ENCODE assay signal across 18 cellular contexts in genomic region chr2:12105180-12105579, GRCh38.
A peak's percentile ranks its signal among the peaks of the same experiment; 100 is the strongest.
DNase-seq lines count a peak whose midpoint lies in the region; ATAC-seq, FAIRE-seq and TF ChIP-seq lines count a peak whose summit lies in the region.
"Had no signal": no experiment of that assay in that cellular context is flagged by ENCODE, and none has a peak within 500 bp of the region (broad histone marks: within the 10 kb centered on the region; RNA-seq: fewer than 3 reads in every experiment).

No MANE protein-coding gene starts in this region.

- H3K27ac Mint-ChIP-seq in CD8-positive, alpha-beta T cell = peak overlapping the region; percentile 14
- H3K27ac Mint-ChIP-seq in HFFc6 = peak overlapping the region; percentile 56; the same call in 1 of the 2 replicates
- H3K27ac Mint-ChIP-seq: GM23338 had no signal

- H3K14ac ChIP-seq in mesenchymal stem cell (ENCODE audit: low read length in 2 of 2) = peak overlapping the region in 1 of 2 experiments; percentile 83

- no TSS peak for BruUV-seq in K562 (replicated peaks; lab: Mats Ljungman, UMichigan)

- H3K27me3 ChIP-seq in CD8-positive, alpha-beta T cell (ENCODE audit: insufficient read depth, low read length) = no peaks in the 10 kb centered on the region
- H3K27me3 ChIP-seq in K562 (ENCODE audit: control insufficient read depth in 2 of 2, insufficient read depth in 2 of 2, low read length in 2 of 2) = no peaks in the 10 kb centered on the region
- H3K27me3 ChIP-seq in mesenchymal stem cell (ENCODE audit: control insufficient read depth in 1 of 2, insufficient read depth in 1 of 2, low read length in 2 of 2) = no peaks in the 10 kb centered on the region

- CTCF ChIA-PET in CD8-positive, alpha-beta T cell (lab: Charles Lee) = interaction anchor here (0.6 to 1.2 kb wide), 3 partner anchors 9 to 267 kb away, joined by 3 to 5 read pairs (median 4); no protein-coding TSS in a partner anchor
- CTCF ChIA-PET in K562 (lab: Yijun Ruan, JAX; ENCODE audit: low intra/inter-chr PET ratio) = no interaction called here

- 88% methylated on average over 10 of the region's 10 CpGs for WGBS in K562 (ENCODE audit: insufficient coverage, low coverage, missing lambda C conversion rate)
- WGBS in mesenchymal stem cell = 99% methylated on average over 7 of the region's 10 CpGs

- H3K27me3 Mint-ChIP-seq in CD8-positive, alpha-beta T cell (ENCODE audit: low read depth) = peaks cover 2% of the 10 kb centered on the region
- peaks cover 2% of the 10 kb centered on the region for H3K27me3 Mint-ChIP-seq in HFFc6 (ENCODE audit: insufficient read depth)

- H3K4me1 ChIP-seq in CD8-positive, alpha-beta T cell (ENCODE audit: insufficient read depth, low read length) = peaks cover 21% of the 10 kb centered on the region
- H3K4me1 ChIP-seq in K562 (replicated peaks in 1 of 2; ENCODE audit: control insufficient read depth in 2 of 2, insufficient read depth in 2 of 2, low read length in 2 of 2) (peaks cover 19 to 32% of the 10 kb centered on the region in 2 experiments), mesenchymal stem cell (ENCODE audit: control insufficient read depth, insufficient read depth, low read depth, low read length) (peaks cover 11% of the 10 kb centered on the region)
- H3K4me1 ChIP-seq: Caco-2 had no signal

- no peak for TF ChIP-seq RAD21 in K562 (CRISPR knock-in tag; conservative IDR thresholded peaks at IDR 0.05 in 1 of 2, IDR thresholded peaks at IDR 0.05 in 1 of 2)

- H3K4ac ChIP-seq in mesenchymal stem cell (ENCODE audit: low read depth in 1 of 2, low read length in 2 of 2) = peak overlapping the region in 1 of 2 experiments; percentile 7

- H2BK15ac ChIP-seq in mesenchymal stem cell (ENCODE audit: low read depth, poor library complexity, severe bottlenecking) = no peak overlapping the region

- H3K23ac ChIP-seq in mesenchymal stem cell (ENCODE audit: low read length in 2 of 2) = peak overlapping the region in 1 of 2 experiments; percentile 86

- no peaks in the 10 kb centered on the region for H3K79me2 ChIP-seq in K562 (ENCODE audit: control insufficient read depth, insufficient read depth, low read length)

- no peak overlapping the region for H2BK5ac ChIP-seq in mesenchymal stem cell (ENCODE audit: low read depth, low read length, poor library complexity, severe bottlenecking)

- no peak for TF ChIP-seq EP300 in K562 (IDR thresholded peaks at IDR 0.05; ENCODE audit: low read length)

- H4K20me1 ChIP-seq in K562 (replicated peaks; ENCODE audit: control insufficient read depth, insufficient read depth, low read length) = no peaks in the 10 kb centered on the region

- H3K36me3 Mint-ChIP-seq in CD8-positive, alpha-beta T cell = no peaks in the 10 kb centered on the region
- H3K36me3 Mint-ChIP-seq in HFFc6 (ENCODE audit: low read depth) = no peaks in the 10 kb centered on the region
- H3K36me3 Mint-ChIP-seq: CD4-positive, alpha-beta memory T cell had no signal

- TF ChIP-seq CTCF in CD8-positive, alpha-beta T cell (IDR thresholded peaks at IDR 0.05) = no peak
- no peak for TF ChIP-seq CTCF in HFFc6 (IDR thresholded peaks at IDR 0.05)
- no peak for TF ChIP-seq CTCF in K562 (IDR thresholded peaks at IDR 0.05 in 2 of 3, conservative IDR thresholded peaks at IDR 0.05 in 1 of 3; ENCODE audit: insufficient read depth in 2 of 3, low read depth in 1 of 3, low read length in 3 of 3)

- H2AFZ ChIP-seq in K562 (ENCODE audit: low read depth, low read length) = no peak overlapping the region
- no peak overlapping the region for H2AFZ ChIP-seq in mesenchymal stem cell (ENCODE audit: low read depth, low read length)

- H3K18ac ChIP-seq in mesenchymal stem cell (ENCODE audit: low read depth in 1 of 2, low read length in 2 of 2) = peak overlapping the region in 1 of 2 experiments; percentile 70

- H4K8ac ChIP-seq in mesenchymal stem cell (ENCODE audit: low read length) = no peak overlapping the region

- no peak for TF ChIP-seq POLR2A in K562 (conservative IDR thresholded peaks at IDR 0.05)

- H2BK120ac ChIP-seq in mesenchymal stem cell (ENCODE audit: low read depth, low read length) = no peak overlapping the region

- no peak for DNase-seq in CD8-positive, alpha-beta T cell
- no peak for DNase-seq in HFFc6
- no peak for DNase-seq in K562 (ENCODE audit: extremely low read depth in 1 of 4, low spot score in 3 of 4)
- no peak for DNase-seq in mesenchymal stem cell
- DNase-seq in Kasumi-1 (lab: John Stamatoyannopoulos, UW) = no peak
- DNase-seq in HuH-7.5 (ENCODE audit: low spot score) = no peak
- no peak for DNase-seq in GF-D8 (lab: John Stamatoyannopoulos, UW)
- DNase-seq: C1 segment of cervical spinal cord; Caco-2; CD4-positive, alpha-beta memory T cell; DMS153; DND-41; H9 had no signal

- H3K9me1 ChIP-seq in K562 (ENCODE audit: control insufficient read depth, insufficient read depth, low read length) = no peaks in the 10 kb centered on the region

- no peaks in the 10 kb centered on the region for H3K9me3 ChIP-seq in CD8-positive, alpha-beta T cell (ENCODE audit: low read length)
- H3K9me3 ChIP-seq in K562 (replicated peaks; ENCODE audit: control insufficient read depth, insufficient read depth, low read depth, low read length) (no peaks in the 10 kb centered on the region), mesenchymal stem cell (ENCODE audit: control insufficient read depth, low read length) (no peaks in the 10 kb centered on the region)
- H3K9me3 ChIP-seq: Caco-2 had no signal

- POLR2A ChIA-PET in CD8-positive, alpha-beta T cell (lab: Charles Lee) = interaction anchor here (0.9 kb wide), 1 partner anchor 35 kb away, joined by 3 read pairs; no protein-coding TSS in a partner anchor
- POLR2A ChIA-PET in K562 (lab: Yijun Ruan, JAX) = interaction anchor here (0.6 to 0.8 kb wide), 2 partner anchors 8 to 275 kb away, joined by 3 read pairs; no protein-coding TSS in a partner anchor

- in situ Hi-C loops in K562 (cut with MboI) = no loop called here

- H2AK5ac ChIP-seq in mesenchymal stem cell (ENCODE audit: low read length, severe bottlenecking) = peak overlapping the region; percentile 14

- H3K36me3 ChIP-seq in CD8-positive, alpha-beta T cell (ENCODE audit: insufficient read depth, low read length) = no peaks in the 10 kb centered on the region
- no peaks in the 10 kb centered on the region for H3K36me3 ChIP-seq in K562 (ENCODE audit: control insufficient read depth, insufficient read depth, low read length)
- no peaks in the 10 kb centered on the region for H3K36me3 ChIP-seq in mesenchymal stem cell (ENCODE audit: control insufficient read depth in 1 of 2, insufficient read depth in 2 of 2, low read depth in 1 of 2, low read length in 2 of 2)

- H3K4me1 Mint-ChIP-seq in CD8-positive, alpha-beta T cell (ENCODE audit: low read depth) = peaks cover 20% of the 10 kb centered on the region
- H3K4me1 Mint-ChIP-seq in HFFc6 (ENCODE audit: low read depth) = peaks cover 28% of the 10 kb centered on the region

- ATAC-seq in CD8-positive, alpha-beta T cell = no peak
- no peak for ATAC-seq in K562
- ATAC-seq: GM23338, HCT116 had no signal

- no peak overlapping the region for H4K91ac ChIP-seq in mesenchymal stem cell (ENCODE audit: low read length)

- H3K27ac ChIP-seq in CD8-positive, alpha-beta T cell (ENCODE audit: low read depth, low read length) = no peak overlapping the region
- H3K27ac ChIP-seq in K562 (ENCODE audit: extremely low read depth, low read depth, low read length) (no peak overlapping the region), mesenchymal stem cell (ENCODE audit: low read length, poor library complexity, severe bottlenecking) (peak overlapping the region; percentile 79)

- no peak for FAIRE-seq in K562 (lab: Jason Lieb, UNC)
- FAIRE-seq: G401.6, GM12891, GM18507 had no signal

- intact Hi-C loops in CD8-positive, alpha-beta T cell (cut with DNase I, micrococcal nuclease) = no loop called here
- intact Hi-C loops in K562 (cut with micrococcal nuclease) = no loop called here

- no peak overlapping the region for H3K4me3 Mint-ChIP-seq in CD8-positive, alpha-beta T cell
- no peak overlapping the region for H3K4me3 Mint-ChIP-seq in HFFc6
- H3K4me3 Mint-ChIP-seq: CD4-positive, alpha-beta memory T cell; GM23338; H9 had no signal

- no peaks in the 10 kb centered on the region for H3K9me3 Mint-ChIP-seq in CD8-positive, alpha-beta T cell
- H3K9me3 Mint-ChIP-seq in HFFc6 = no peaks in the 10 kb centered on the region
- H3K9me3 Mint-ChIP-seq: CD4-positive, alpha-beta memory T cell; GM23338; H9 had no signal

- H3K4me2 ChIP-seq in K562 (ENCODE audit: insufficient read depth, low read length) = no peak overlapping the region
- no peak overlapping the region for H3K4me2 ChIP-seq in mesenchymal stem cell (ENCODE audit: low read length, poor library complexity, severe bottlenecking)
- H3K4me2 ChIP-seq: GM23338 had no signal

- H3K9ac ChIP-seq in K562 (ENCODE audit: insufficient read depth in 1 of 2, low read depth in 2 of 2, low read length in 2 of 2) (no peak overlapping the region), mesenchymal stem cell (ENCODE audit: low read length) (no peak overlapping the region)

- no peak overlapping the region for H3K4me3 ChIP-seq in CD8-positive, alpha-beta T cell (ENCODE audit: low read depth, low read length)
- H3K4me3 ChIP-seq in K562 (no peak overlapping the region), mesenchymal stem cell (ENCODE audit: insufficient read depth in 1 of 2, low read depth in 1 of 2, low read length in 2 of 2) (no peak overlapping the region)
- H3K4me3 ChIP-seq: GM23338 had no signal

- H2BK12ac ChIP-seq in mesenchymal stem cell (ENCODE audit: low read length in 2 of 2) = peak overlapping the region in 1 of 2 experiments; percentile 98

- H3K79me1 ChIP-seq in mesenchymal stem cell (replicated peaks; ENCODE audit: low read length, poor library complexity, severe bottlenecking) = no peaks in the 10 kb centered on the region

TF ChIP-seq in K562, 482 proteins besides CTCF, POLR2A, EP300 and RAD21 (continues in another document):
- TF ChIP-seq ZNF586 (CRISPR knock-in tag; conservative IDR thresholded peaks at IDR 0.05) = no peak
